Comparison of ENCODE assay signal across 8 cellular contexts in the genomic region with DNA sequence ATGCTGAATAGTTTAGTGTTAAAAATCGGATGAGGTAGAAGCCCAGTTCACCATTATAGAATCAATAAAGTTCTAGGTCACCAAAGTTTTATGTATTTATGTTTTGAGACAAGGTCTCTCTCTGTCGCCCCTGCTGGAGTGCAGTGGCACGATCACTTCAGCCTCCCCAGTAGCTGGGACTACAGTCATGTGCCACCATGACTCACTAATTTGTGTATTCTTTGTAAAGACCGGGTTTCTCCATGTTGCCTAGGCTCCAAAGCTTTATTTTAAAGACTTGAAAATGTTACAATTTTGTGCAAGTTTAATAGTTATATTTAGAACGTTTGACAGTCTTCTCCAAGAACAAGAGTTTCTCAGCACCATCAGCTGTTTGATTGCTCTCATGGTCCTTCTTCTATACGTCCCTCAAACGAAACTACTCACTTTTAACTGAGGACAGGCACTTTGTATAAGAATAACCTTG. TPM values are rescaled to one million over a fixed set of nuclear protein-coding genes. Genes with fewer than 3 reads are reported as not detected.
A peak's percentile ranks its signal among the peaks of the same experiment; 100 is the strongest.
DNase-seq lines count a peak whose midpoint lies in the region; ATAC-seq, FAIRE-seq and TF ChIP-seq lines count a peak whose summit lies in the region.

No MANE protein-coding gene starts in this region.

- peaks cover 85% of the 10 kb centered on the region for H3K36me3 ChIP-seq in DOHH2 (ENCODE audit: control insufficient read depth, low read length)
- H3K36me3 ChIP-seq in pancreas = peaks cover 0 to 9% (median 0%) of the 10 kb centered on the region in 3 donors

- intact Hi-C loops in pancreas (cut with DNase I) = no loop called here

- H3K4me1 ChIP-seq in DOHH2 (ENCODE audit: control insufficient read depth, low read length) (no peaks in the 10 kb centered on the region), pancreas (no peaks in the 10 kb centered on the region)

- TF ChIP-seq CTCF in DOHH2 (IDR thresholded peaks at IDR 0.05; ENCODE audit: low read depth, low read length, poor library complexity, severe bottlenecking) = peak; percentile 69
- TF ChIP-seq CTCF in pancreas (IDR thresholded peaks at IDR 0.05) = peak in 1 of 4 donors; percentile 15

- H3K27me3 ChIP-seq in DOHH2 (ENCODE audit: control insufficient read depth, low read length) = no peaks in the 10 kb centered on the region
- no peaks in the 10 kb centered on the region for H3K27me3 ChIP-seq in pancreas

- H4K20me1 ChIP-seq in DOHH2 (ENCODE audit: control insufficient read depth, insufficient read depth, low read depth, low read length) = no peaks in the 10 kb centered on the region

- no peak overlapping the region for H3K4me3 ChIP-seq in DOHH2 (ENCODE audit: low read length)
- H3K4me3 ChIP-seq in Jurkat, Clone E6-1 (ENCODE audit: low read length) = no peak overlapping the region
- no peak overlapping the region for H3K4me3 ChIP-seq in pancreas

- H3K4me2 ChIP-seq in DOHH2 (ENCODE audit: low read length) = no peak overlapping the region

- H3F3A ChIP-seq in DOHH2 (ENCODE audit: control insufficient read depth, insufficient read depth) = no peaks in the 10 kb centered on the region

- H3K27ac ChIP-seq in DOHH2 (ENCODE audit: low read depth, low read length) = no peak overlapping the region
- H3K27ac ChIP-seq in epithelial cell of prostate = peak overlapping the region; percentile 48
- H3K27ac ChIP-seq in pancreas = no peak overlapping the region

- peak; percentile 32 for DNase-seq in Jurkat, Clone E6-1 (ENCODE audit: low read depth, low spot score)
- peak; percentile 33 for DNase-seq in activated CD4-positive, CD25-positive, alpha-beta regulatory T cell treated with anti-CD3 and anti-CD28 coated beads, Interleukin-2, amount 50 U/mL, for 72 hours
- DNase-seq in epithelial cell of prostate (ENCODE audit: low read depth, low spot score) (no peak), pancreas (peak in 2 of 6 donors; percentile 15 to 49), NCI-H2107 treated with DMSO at 0.1 percent for 48 hours (lab: John Stamatoyannopoulos, UW; ENCODE audit: unreplicated experiment) (no peak)

- H3K9me3 ChIP-seq in DOHH2 (ENCODE audit: control insufficient read depth, insufficient read depth, low read length) (no peaks in the 10 kb centered on the region), pancreas (no peaks in the 10 kb centered on the region)

- no peaks in the 10 kb centered on the region for H3K9me2 ChIP-seq in DOHH2 (replicated peaks; ENCODE audit: control insufficient read depth, low read length)

- FAIRE-seq in pancreas (lab: Jason Lieb, UNC) = peak; percentile 26

- ATAC-seq in pancreas = peak; percentile 63 to 84 (median 78)
- no peak for ATAC-seq in HG03095 (IDR thresholded peaks at IDR 0.05; ENCODE audit: unreplicated experiment)
- no peak for ATAC-seq in GM18519 (IDR thresholded peaks at IDR 0.05; ENCODE audit: low FRiP score, unreplicated experiment)

- peaks cover 11% of the 10 kb centered on the region for H3K79me2 ChIP-seq in DOHH2 (ENCODE audit: control insufficient read depth, low read length)

- 55 to 66% methylated on average over 7 of the region's 7 CpGs for WGBS in pancreas, 2 donors

RNA-seq across cellular contexts. Expression of a gene that starts 32.1 kb away (rescaled TPM):
- 66.4 TPM for polyA plus RNA-seq in Jurkat, Clone E6-1 (2012; ENCODE audit: insufficient read depth, insufficient read length)
- total RNA-seq in pancreas = 10 to 100 TPM in 1 of 6 donors, 1 to 10 TPM in 5; 4.1 to 13.2 (median 6.5) TPM
- polyA plus RNA-seq in pancreas = 1 to 10 TPM; 3.3 TPM

RNA-seq across cellular contexts. Expression of a gene that starts 39.2 kb away (rescaled TPM):
- polyA plus RNA-seq in Jurkat, Clone E6-1 (2012; ENCODE audit: insufficient read depth, insufficient read length) = 21.7 TPM
- 10 to 100 TPM; 31.7 to 65.3 (median 45.4) TPM for total RNA-seq in pancreas
- 10 to 100 TPM; 17.3 to 20.6 TPM for polyA plus RNA-seq in pancreas

Comparison
In these comparisons a context has a peak if more than half of its experiments do, and no peak if none do; other contexts are left out.
1. DNase-seq: peak in Jurkat, Clone E6-1 (single experiment) and activated CD4-positive, CD25-positive, alpha-beta regulatory T cell treated with anti-CD3 and anti-CD28 coated beads, Interleukin-2, amount 50 U/mL, for 72 hours (single experiment); none in epithelial cell of prostate (single experiment) and NCI-H2107 treated with DMSO at 0.1 percent for 48 hours (single experiment).
2. ATAC-seq: peak in pancreas (4 of 4); none in HG03095 (single experiment) and GM18519 (single experiment).